In genomic region chr2:232882085-232882484, GRCh38 we compare ENCODE assay signal across 24 cellular contexts. TPM values are rescaled to one million over a fixed set of nuclear protein-coding genes. Genes with fewer than 3 reads are reported as not detected.
"Had no signal": no experiment of that assay in that cellular context is flagged by ENCODE, and none has a peak within 500 bp of the region (broad histone marks: within the 10 kb centered on the region; RNA-seq: fewer than 3 reads in every experiment).

No MANE protein-coding gene starts in this region.

- H3K27me3 Mint-ChIP-seq: IgD-negative memory B cell had no signal

- H3K27ac Mint-ChIP-seq: activated CD8-positive, alpha-beta T cell treated with anti-CD3 and anti-CD28 coated beads, Interleukin-2, amount 10 ng/mL, durations not matched to agents 7 days and 5 days; activated naive CD4-positive, alpha-beta T cell treated with anti-CD3 and anti-CD28 coated beads for 36 hours; activated naive CD8-positive, alpha-beta T cell; IgD-negative memory B cell; T-helper 1 cell treated with Interleukin-12 subunit alpha and Interleukin-12 subunit beta and Interleukin-4 antibody, amounts not matched to agents 30 μg/mL and 1 μg/mL, for 36 hours had no signal

- H3K27ac ChIP-seq: adrenal gland, Peyer's patch had no signal

- H3K36me3 Mint-ChIP-seq: activated naive CD8-positive, alpha-beta T cell; IgD-negative memory B cell had no signal

- H3K4me3 ChIP-seq: adrenal gland, Peyer's patch had no signal

- H3K9me3 ChIP-seq: adrenal gland, Peyer's patch had no signal

- H3K4me3 Mint-ChIP-seq: activated CD8-positive, alpha-beta T cell treated with anti-CD3 and anti-CD28 coated beads, Interleukin-2, amount 10 ng/mL, durations not matched to agents 7 days and 5 days; activated naive CD4-positive, alpha-beta T cell treated with anti-CD3 and anti-CD28 coated beads for 36 hours; activated naive CD8-positive, alpha-beta T cell; IgD-negative memory B cell; T-helper 1 cell treated with Interleukin-12 subunit alpha and Interleukin-12 subunit beta and Interleukin-4 antibody, amounts not matched to agents 30 μg/mL and 1 μg/mL, for 36 hours had no signal

- H3K27me3 ChIP-seq: adrenal gland, Peyer's patch had no signal

- ATAC-seq: activated CD4-positive, CD25-positive, alpha-beta regulatory T cell treated with anti-CD3 and anti-CD28 coated beads, Interleukin-2, amount 50 U/mL, for 24 hours; activated CD8-positive, alpha-beta T cell treated with anti-CD3 and anti-CD28 coated beads, Interleukin-2, amount 10 ng/mL, durations not matched to agents 7 days and 5 days had no signal

- H3K36me3 ChIP-seq: adrenal gland had no signal

- DNase-seq: activated CD4-positive, alpha-beta T cell treated with anti-CD3 and anti-CD28 coated beads for 48 hours; activated CD4-positive, alpha-beta T cell treated with anti-CD3 and anti-CD28 coated beads, Interleukin-2, amount 50 U/mL, for 4 hours; activated CD8-positive, alpha-beta memory T cell treated with anti-CD3 and anti-CD28 coated beads, Interleukin-2, amount 50 U/mL, for 48 hours; activated CD8-positive, alpha-beta T cell treated with anti-CD3 and anti-CD28 coated beads, Interleukin-2, amount 10 ng/mL, durations not matched to agents 7 days and 5 days; activated gamma-delta T cell; activated naive CD4-positive, alpha-beta T cell treated with anti-CD3 and anti-CD28 coated beads for 36 hours; activated T-cell treated with anti-CD3 and anti-CD28 coated beads, Interleukin-2, amount 50 U/mL, for 1 hour; anterior cingulate cortex; central memory CD4-positive, alpha-beta T cell; KG1; MV-4-11; NCI-H1092 treated with DMSO at 0.1 percent for 48 hours; NCI-H1417 treated with DMSO at 0.1 percent for 48 hours; NCI-H1694 treated with DMSO at 0.1 percent for 48 hours; NCI-H2081; NCI-H446; NCI-H524; Peyer's patch; SHP77 treated with DMSO at 0.1 percent for 48 hours had no signal

- H3K9me3 Mint-ChIP-seq: activated naive CD4-positive, alpha-beta T cell treated with anti-CD3 and anti-CD28 coated beads for 36 hours; IgD-negative memory B cell; T-helper 1 cell treated with Interleukin-12 subunit alpha and Interleukin-12 subunit beta and Interleukin-4 antibody, amounts not matched to agents 30 μg/mL and 1 μg/mL, for 36 hours had no signal

RNA-seq across cellular contexts. Expression of gene SNORC, which starts 12.0 kb away (rescaled TPM):
- polyA plus RNA-seq: IgD-negative memory B cell had no signal
